ENCODE assay signal across 13 cellular contexts in genomic region chr4:86092684-86093083, GRCh38.
DNase-seq lines count a peak whose midpoint lies in the region; ATAC-seq lines count a peak whose summit lies in the region.
"Had no signal": no experiment of that assay in that cellular context is flagged by ENCODE, and none has a peak within 500 bp of the region (broad histone marks: within the 10 kb centered on the region; RNA-seq: fewer than 3 reads in every experiment).

No MANE protein-coding gene starts in this region.

- DNase-seq in Daoy (ENCODE audit: low read depth): peak; percentile 3
- peak; percentile 40 for DNase-seq in NCI-H460 (ENCODE audit: extremely low read depth, low read depth)
- DNase-seq in dedifferentiated amniotic fluid mesenchymal stem cell (ENCODE audit: extremely low spot score): peak; percentile 55
- peak; percentile 54 for DNase-seq in non-pigmented ciliary epithelial cell (ENCODE audit: low read depth)
- DNase-seq in mucosa of gallbladder (ENCODE audit: low spot score): no peak
- DNase-seq in DMS153 treated with DMSO at 0.1 percent for 48 hours (lab: John Stamatoyannopoulos, UW; ENCODE audit: unreplicated experiment): no peak
- DNase-seq in NCI-H524 (lab: John Stamatoyannopoulos, UW): no peak
- DNase-seq: activated CD4-positive, alpha-beta T cell treated with anti-CD3 and anti-CD28 coated beads for 36 hours; endodermal cell; NCI-H2171 treated with DMSO at 0.1 percent for 48 hours; PC-9; stimulated activated CD4-positive, alpha-beta T cell treated with anti-CD3 and anti-CD28 coated beads, Interleukin-12 subunit alpha, Interleukin-12 subunit beta, amount 100 ng/mL, for 4 hours had no signal

- ATAC-seq in HG02678 (IDR thresholded peaks at IDR 0.05; ENCODE audit: unreplicated experiment): no peak
- ATAC-seq: activated CD4-positive, alpha-beta T cell treated with anti-CD3 and anti-CD28 coated beads for 36 hours had no signal

Comparison
In these comparisons a context has a peak if more than half of its experiments do, and no peak if none do; other contexts are left out.
1. DNase-seq: peak in Daoy (single experiment), NCI-H460 (single experiment), dedifferentiated amniotic fluid mesenchymal stem cell (single experiment) and non-pigmented ciliary epithelial cell (single experiment); none in mucosa of gallbladder (single experiment), DMS153 treated with DMSO at 0.1 percent for 48 hours (single experiment) and NCI-H524 (0 of 2).